Comparison of ENCODE assay signal across 1 cellular context in the genomic region with DNA sequence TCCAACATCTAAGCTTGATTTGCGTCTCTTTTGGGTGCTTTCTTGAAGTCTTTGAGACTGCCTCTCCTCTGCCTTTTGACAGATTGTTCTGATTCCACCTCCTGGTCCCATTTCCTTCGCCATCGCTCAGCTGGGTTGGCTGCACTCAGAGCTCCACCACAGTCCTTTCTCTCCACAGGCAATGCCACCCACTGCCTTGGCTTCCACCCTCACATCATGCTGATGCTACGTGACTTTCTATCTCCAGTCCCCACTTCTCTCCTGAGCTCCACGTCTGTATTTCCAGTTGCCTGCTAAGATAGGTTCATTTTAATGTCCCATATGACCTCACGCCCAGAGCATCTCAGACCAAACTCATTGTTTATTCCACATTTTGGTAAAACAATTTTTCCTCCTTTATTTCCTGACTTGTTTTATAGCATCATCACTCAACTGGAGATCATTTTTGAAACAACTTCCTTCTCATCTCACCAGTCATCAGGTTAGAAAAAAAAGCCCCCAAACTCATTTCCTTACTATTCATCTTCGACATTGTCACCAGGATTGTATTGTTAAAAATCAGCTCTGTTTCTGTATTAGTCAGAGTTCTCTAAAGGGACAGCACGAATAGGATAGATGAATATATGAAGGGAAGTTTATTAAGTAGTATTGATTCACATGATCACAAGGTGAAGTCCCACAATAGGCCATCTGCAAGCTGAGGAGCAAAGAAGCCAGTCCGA.
TF ChIP-seq lines count a peak whose summit lies in the region.

No MANE protein-coding gene starts in this region.

TF ChIP-seq in GM12878, 131 proteins besides CTCF, POLR2A, EP300 and RAD21:
- TF ChIP-seq FOXM1 (IDR thresholded peaks at IDR 0.05; ENCODE audit: low read depth, low read length): peak; percentile 77; the same call in 1 of the 2 replicates
- 0 out of 4 replicates have a peak, but pooled peaks of 1 of the 2 experiments have one; percentile 11 for TF ChIP-seq IKZF2 (IDR thresholded peaks at IDR 0.05)
- peak; percentile 90 for TF ChIP-seq NFIC (IDR thresholded peaks at IDR 0.05; ENCODE audit: low read depth, low read length)
- TF ChIP-seq SMARCA5 (IDR thresholded peaks at IDR 0.05): no peak
- TF ChIP-seq ETV6 (conservative IDR thresholded peaks at IDR 0.05 in 1 of 2, IDR thresholded peaks at IDR 0.05 in 1 of 2; ENCODE audit: borderline replicate concordance in 1 of 2, low read depth in 1 of 2): peak in 1 of 2 experiments; percentile 58; a peak in 1 of 4 replicates
- TF ChIP-seq KAT2A (conservative IDR thresholded peaks at IDR 0.05; ENCODE audit: control insufficient read depth, low read depth, low read length): no peak
- no peak for TF ChIP-seq STAT1 (conservative IDR thresholded peaks at IDR 0.05)
- no peak for TF ChIP-seq MTA3 (IDR thresholded peaks at IDR 0.05; ENCODE audit: borderline replicate concordance, low read length)
- peak; percentile 81 for TF ChIP-seq ATF2 (IDR thresholded peaks at IDR 0.05; ENCODE audit: low read length)
- TF ChIP-seq RCOR1 (conservative IDR thresholded peaks at IDR 0.05; ENCODE audit: low read depth, low read length): no peak
- TF ChIP-seq JUNB (IDR thresholded peaks at IDR 0.05): peak; percentile 96
- TF ChIP-seq, protein P1, sequence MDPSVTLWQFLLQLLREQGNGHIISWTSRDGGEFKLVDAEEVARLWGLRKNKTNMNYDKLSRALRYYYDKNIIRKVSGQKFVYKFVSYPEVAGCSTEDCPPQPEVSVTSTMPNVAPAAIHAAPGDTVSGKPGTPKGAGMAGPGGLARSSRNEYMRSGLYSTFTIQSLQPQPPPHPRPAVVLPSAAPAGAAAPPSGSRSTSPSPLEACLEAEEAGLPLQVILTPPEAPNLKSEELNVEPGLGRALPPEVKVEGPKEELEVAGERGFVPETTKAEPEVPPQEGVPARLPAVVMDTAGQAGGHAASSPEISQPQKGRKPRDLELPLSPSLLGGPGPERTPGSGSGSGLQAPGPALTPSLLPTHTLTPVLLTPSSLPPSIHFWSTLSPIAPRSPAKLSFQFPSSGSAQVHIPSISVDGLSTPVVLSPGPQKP (IDR thresholded peaks at IDR 0.05; ENCODE audit: low read depth, low read length): no peak
- TF ChIP-seq CREB1 (IDR thresholded peaks at IDR 0.05; ENCODE audit: low read depth): peak; percentile 75; the same call in 1 of the 2 replicates
- TF ChIP-seq GATAD2B (conservative IDR thresholded peaks at IDR 0.05; ENCODE audit: low read depth): no peak
- TF ChIP-seq HDGF (IDR thresholded peaks at IDR 0.05): no peak
- TF ChIP-seq BCL11A (IDR thresholded peaks at IDR 0.05; ENCODE audit: low read depth, low read length): peak; percentile 59; the same call in 1 of the 2 replicates
- no peak for TF ChIP-seq RFX5 (IDR thresholded peaks at IDR 0.05; ENCODE audit: low read depth, low read length)
- TF ChIP-seq E4F1 (IDR thresholded peaks at IDR 0.05; ENCODE audit: borderline replicate concordance, partially characterized antibody): no peak
- TF ChIP-seq TCF7 (IDR thresholded peaks at IDR 0.05; ENCODE audit: borderline replicate concordance): no peak
- TF ChIP-seq MEF2A (IDR thresholded peaks at IDR 0.05; ENCODE audit: insufficient read depth, low read depth, low read length): 0 out of 2 replicates have a peak, but pooled peaks have one; percentile 28
- TF ChIP-seq GABPA (IDR thresholded peaks at IDR 0.05; ENCODE audit: low read depth): peak; percentile 60
- TF ChIP-seq RUNX3 (IDR thresholded peaks at IDR 0.05; ENCODE audit: low read length): peak; percentile 41; the same call in 1 of the 2 replicates
- TF ChIP-seq CREM (IDR thresholded peaks at IDR 0.05; ENCODE audit: low read depth): peak; percentile 67
